In the genomic region with DNA sequence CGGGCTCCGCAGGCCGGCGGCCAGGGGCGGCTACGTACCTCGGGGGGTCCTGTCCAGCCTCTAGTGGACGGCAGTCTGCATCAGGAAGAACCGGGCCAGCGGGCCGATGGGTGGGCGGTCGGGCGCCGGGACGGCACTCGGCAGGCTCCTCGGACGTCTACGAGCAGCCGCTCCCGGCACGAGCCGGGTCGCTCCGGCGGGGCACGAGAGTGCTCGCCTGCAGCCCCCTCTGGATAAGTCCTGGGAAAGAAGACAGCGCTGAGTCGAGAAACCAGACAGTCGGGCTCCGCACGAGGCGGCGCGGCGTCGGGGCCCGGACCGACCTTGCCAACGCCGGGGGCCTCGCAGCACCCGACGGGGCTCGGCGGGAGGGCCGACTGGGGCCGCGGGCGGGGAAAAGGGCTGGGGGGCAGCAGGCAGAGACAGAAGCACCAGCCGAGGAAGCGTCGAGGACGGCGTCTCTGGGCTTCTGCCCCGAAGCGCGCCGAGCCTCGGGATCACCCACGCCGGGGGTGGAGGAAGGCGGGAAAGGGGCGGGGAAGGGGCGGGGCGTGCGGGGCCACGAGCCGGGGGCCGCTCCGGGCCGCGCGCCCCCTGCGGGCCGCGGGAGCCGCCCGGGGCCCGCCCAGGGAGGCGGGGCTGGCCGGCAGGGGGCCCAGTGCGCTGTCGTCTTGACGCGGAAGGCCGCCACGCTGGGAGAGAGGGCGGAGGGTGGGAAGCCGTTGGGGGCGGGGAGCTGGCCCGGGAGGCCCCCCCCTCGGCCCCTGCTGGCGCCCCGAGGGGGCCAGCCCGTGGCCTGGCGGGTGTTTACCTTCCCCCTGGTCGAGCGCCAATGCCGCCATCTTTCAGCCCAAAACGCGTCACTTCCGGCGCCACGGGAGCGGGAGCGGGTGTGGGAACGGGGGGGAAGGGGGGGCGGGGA, we compare ENCODE assay signal across 8 cellular contexts. TPM values are rescaled to one million over a fixed set of nuclear protein-coding genes. Genes with fewer than 3 reads are reported as not detected.
DNase-seq lines count a peak whose midpoint lies in the region; ATAC-seq and TF ChIP-seq lines count a peak whose summit lies in the region.

No MANE protein-coding gene starts in this region.

- H3K4me3 Mint-ChIP-seq in GM23338 = peak overlapping the region; percentile 81
- peak overlapping the region; percentile 92 for H3K4me3 Mint-ChIP-seq in stimulated activated naive CD8-positive, alpha-beta T cell treated with anti-CD3 and anti-CD28 coated beads, Interleukin-15, Interleukin-2, amounts not matched to agents 100 ng/mL and 50 ng/mL, for 24 hours

- peak overlapping the region; percentile 91 for H3K4me3 ChIP-seq in GM23338
- peak overlapping the region; percentile 81 for H3K4me3 ChIP-seq in fibroblast of the aortic adventitia (ENCODE audit: low read depth, low read length)
- H3K4me3 ChIP-seq in neural cell (ENCODE audit: low read length) = peak overlapping the region; percentile 78

- no peaks in the 10 kb centered on the region for H3K4me1 ChIP-seq in ES-I3 (ENCODE audit: insufficient read depth, low read length)
- H3K4me1 ChIP-seq in GM23338 (ENCODE audit: insufficient read depth) = no peaks in the 10 kb centered on the region

- peaks cover 47% of the 10 kb centered on the region for H3K79me2 ChIP-seq in GM23338 (replicated peaks; ENCODE audit: insufficient read depth)
- H3K79me2 ChIP-seq in neural cell (replicated peaks; ENCODE audit: insufficient read depth, low read length) = peaks cover 13% of the 10 kb centered on the region

- DNase-seq in GM23338 (ENCODE audit: low spot score) (peak; percentile 70), LHCN-M2 (ENCODE audit: low read depth) (peak; percentile 86), RWPE1 (ENCODE audit: low spot score) (peak; percentile 82), fibroblast of the aortic adventitia (ENCODE audit: low read depth) (peak; percentile 90)
- DNase-seq in activated T-helper 9 cell treated with anti-CD3 and anti-CD28 coated beads, Interleukin-2, amount 50 U/mL, for 16 hours (ENCODE audit: low read depth) = peak; percentile 67

- peaks cover 2% of the 10 kb centered on the region; the same call in 2 of the 3 replicates for H3K4me1 Mint-ChIP-seq in GM23338
- H3K4me1 Mint-ChIP-seq in stimulated activated naive CD8-positive, alpha-beta T cell treated with anti-CD3 and anti-CD28 coated beads, Interleukin-15, Interleukin-2, amounts not matched to agents 100 ng/mL and 50 ng/mL, for 24 hours (ENCODE audit: low read depth) = peaks cover 32% of the 10 kb centered on the region

- peak; percentile 12 for TF ChIP-seq RAD21 in neural cell (conservative IDR thresholded peaks at IDR 0.05)

- no peaks in the 10 kb centered on the region for H3K9me2 ChIP-seq in GM23338 (ENCODE audit: insufficient read depth)
- no peaks in the 10 kb centered on the region for H3K9me2 ChIP-seq in neural cell (ENCODE audit: insufficient read depth, low read length)

- no peaks in the 10 kb centered on the region for H3K9me3 Mint-ChIP-seq in GM23338
- H3K9me3 Mint-ChIP-seq in stimulated activated naive CD8-positive, alpha-beta T cell treated with anti-CD3 and anti-CD28 coated beads, Interleukin-15, Interleukin-2, amounts not matched to agents 100 ng/mL and 50 ng/mL, for 24 hours = no peaks in the 10 kb centered on the region

- peak overlapping the region; percentile 94 for H3K9ac ChIP-seq in ES-I3 (ENCODE audit: low read depth, low read length)
- H3K9ac ChIP-seq in neural cell (ENCODE audit: low read length) = peak overlapping the region; percentile 75

- H3K36me3 ChIP-seq in ES-I3 (ENCODE audit: insufficient read depth, low read length) (no peaks in the 10 kb centered on the region), GM23338 (ENCODE audit: insufficient read depth) (no peaks in the 10 kb centered on the region), neural cell (ENCODE audit: insufficient read depth, low read length) (no peaks in the 10 kb centered on the region)

- H3F3A ChIP-seq in GM23338 (replicated peaks; ENCODE audit: low read depth) = no peaks in the 10 kb centered on the region
- H3F3A ChIP-seq in neural cell (ENCODE audit: insufficient read depth, low read length, poor library complexity, severe bottlenecking) = no peaks in the 10 kb centered on the region

- H4K20me1 ChIP-seq in GM23338 (replicated peaks; ENCODE audit: insufficient read depth) = peaks cover 5% of the 10 kb centered on the region; the same call in 1 of the 2 replicates
- no peaks in the 10 kb centered on the region for H4K20me1 ChIP-seq in neural cell (ENCODE audit: insufficient read depth)

- H3K4me2 ChIP-seq in GM23338 (peak overlapping the region; percentile 92), neural cell (ENCODE audit: low read length) (no peak overlapping the region)

- TF ChIP-seq EP300 in neural cell (conservative IDR thresholded peaks at IDR 0.05; ENCODE audit: poor library complexity, severe bottlenecking) = no peak

- H3K27me3 ChIP-seq in GM23338 (ENCODE audit: insufficient read depth) (peaks cover 29% of the 10 kb centered on the region), neural cell (ENCODE audit: insufficient read depth, low read depth, low read length) (no peaks in the 10 kb centered on the region)

- TF ChIP-seq CTCF in GM23338 (conservative IDR thresholded peaks at IDR 0.05; ENCODE audit: low read depth in 2 of 2) (no peak), RWPE1 (conservative IDR thresholded peaks at IDR 0.05; ENCODE audit: low read depth) (peak; percentile 31), fibroblast of the aortic adventitia (IDR thresholded peaks at IDR 0.05; ENCODE audit: insufficient read depth, low read length) (no peak), neural cell (IDR thresholded peaks at IDR 0.05; ENCODE audit: poor library complexity, severe bottlenecking) (no peak)

- H3K27ac ChIP-seq in GM23338 (ENCODE audit: low read depth) (no peak overlapping the region; the same call in 1 of the 2 replicates), RWPE1 (peak overlapping the region; percentile 91), neural cell (ENCODE audit: low read length) (peak overlapping the region; percentile 85)

- CTCF ChIA-PET in RWPE1 (lab: Yijun Ruan, JAX) = interaction anchor here (0.8 to 2.0 kb wide), 2 partner anchors 30 to 47 kb away, joined by 4 to 8 read pairs; partner anchors contain the start of gene EIF2S3

- H3K9me3 ChIP-seq in ES-I3 (ENCODE audit: control insufficient read depth, insufficient read depth, low read length) (no peaks in the 10 kb centered on the region), neural cell (ENCODE audit: low read length) (no peaks in the 10 kb centered on the region)

- no peak overlapping the region for H3K27ac Mint-ChIP-seq in GM23338
- no peak overlapping the region for H3K27ac Mint-ChIP-seq in stimulated activated naive CD8-positive, alpha-beta T cell treated with anti-CD3 and anti-CD28 coated beads, Interleukin-15, Interleukin-2, amounts not matched to agents 100 ng/mL and 50 ng/mL, for 24 hours

- peak; percentile 67 for ATAC-seq in GM23338

- peaks cover 8% of the 10 kb centered on the region for H3K27me3 Mint-ChIP-seq in GM23338 (ENCODE audit: insufficient read depth, low read depth, poor library complexity)
- no peaks in the 10 kb centered on the region for H3K27me3 Mint-ChIP-seq in stimulated activated naive CD8-positive, alpha-beta T cell treated with anti-CD3 and anti-CD28 coated beads, Interleukin-15, Interleukin-2, amounts not matched to agents 100 ng/mL and 50 ng/mL, for 24 hours

- H3K36me3 Mint-ChIP-seq in GM23338 (ENCODE audit: low read depth) = peaks cover 11% of the 10 kb centered on the region
- peaks cover 14% of the 10 kb centered on the region for H3K36me3 Mint-ChIP-seq in stimulated activated naive CD8-positive, alpha-beta T cell treated with anti-CD3 and anti-CD28 coated beads, Interleukin-15, Interleukin-2, amounts not matched to agents 100 ng/mL and 50 ng/mL, for 24 hours (ENCODE audit: low read depth)

- H2AFZ ChIP-seq in GM23338 (no peak overlapping the region), neural cell (ENCODE audit: low read depth, low read length) (no peak overlapping the region)

- POLR2A ChIA-PET in RWPE1 (lab: Yijun Ruan, JAX; ENCODE audit: low non-redundant PET) = interaction anchor here (0.6 to 1.3 kb wide), 3 partner anchors 29 to 124 kb away, joined by 3 to 14 read pairs (median 3); partner anchors contain the start of gene EIF2S3

TF ChIP-seq in GM23338, 12 proteins besides CTCF, POLR2A, EP300 and RAD21 (continues in another document):
- TF ChIP-seq CREB1 (CRISPR knock-in tag; IDR thresholded peaks at IDR 0.05; ENCODE audit: low read depth) = peak; percentile 76
- TF ChIP-seq POLR2AphosphoS5 (IDR thresholded peaks at IDR 0.05; ENCODE audit: low read depth) = peak; percentile 81

TF ChIP-seq in neural cell, 6 proteins besides CTCF, POLR2A, EP300 and RAD21 (continues in another document):
- TF ChIP-seq SMC3 (conservative IDR thresholded peaks at IDR 0.05; ENCODE audit: poor library complexity) = no peak
- TF ChIP-seq EZH2 (IDR thresholded peaks at IDR 0.05; ENCODE audit: borderline replicate concordance, insufficient read depth, low read length, poor library complexity, severe bottlenecking) = no peak
- TF ChIP-seq MXI1 (conservative IDR thresholded peaks at IDR 0.05; ENCODE audit: poor library complexity, severe bottlenecking) = peak; percentile 59
- peak; percentile 57 for TF ChIP-seq POLR2AphosphoS5 (IDR thresholded peaks at IDR 0.05)

RNA-seq across cellular contexts. Expression of gene KLHL15, which starts 1.9 kb away (rescaled TPM):
- total RNA-seq in GM23338 (2014; rRNA removed; shearing (Covaris generic)) = 15.0 and 15.3 TPM in 2 replicates
- 2.2 and 2.4 TPM in 2 replicates for polyA plus RNA-seq in GM23338 (2016; fragmentation: Nextera tagmentation; extraction: Ambion mirVana)
- total RNA-seq in LHCN-M2 (2014; rRNA removed) = 9.3 and 9.7 TPM in 2 replicates
- 1.2 TPM for polyA plus RNA-seq in LHCN-M2 (2012)
- 7.0 and 13.2 TPM in 2 replicates for total RNA-seq in fibroblast of the aortic adventitia (ENCODE audit: low replicate concordance)
- 11.2 and 12.9 TPM in 2 replicates for polyA plus RNA-seq in neural cell
- 34.8 and 36.7 TPM in 2 replicates for polyA minus RNA-seq in neural cell

RNA-seq across cellular contexts. Expression of gene EIF2S3, which starts 29.7 kb away (rescaled TPM):
- 246 and 323 TPM in 2 replicates for total RNA-seq in GM23338 (2014; rRNA removed; shearing (Covaris generic))
- polyA plus RNA-seq in GM23338 (2016; fragmentation: Nextera tagmentation; extraction: Ambion mirVana) (83.3 and 90.5 TPM in 2 replicates), neural cell (93.9 and 95.9 TPM in 2 replicates)
- total RNA-seq in LHCN-M2 (2014; rRNA removed) (108 and 122 TPM in 2 replicates), fibroblast of the aortic adventitia (ENCODE audit: low replicate concordance) (149 and 349 TPM in 2 replicates)
- polyA plus RNA-seq in LHCN-M2 (2012) = 63.2 TPM
- polyA minus RNA-seq in neural cell = 166 and 183 TPM in 2 replicates
